Comparison of ENCODE assay signal across 9 cellular contexts in the genomic region with DNA sequence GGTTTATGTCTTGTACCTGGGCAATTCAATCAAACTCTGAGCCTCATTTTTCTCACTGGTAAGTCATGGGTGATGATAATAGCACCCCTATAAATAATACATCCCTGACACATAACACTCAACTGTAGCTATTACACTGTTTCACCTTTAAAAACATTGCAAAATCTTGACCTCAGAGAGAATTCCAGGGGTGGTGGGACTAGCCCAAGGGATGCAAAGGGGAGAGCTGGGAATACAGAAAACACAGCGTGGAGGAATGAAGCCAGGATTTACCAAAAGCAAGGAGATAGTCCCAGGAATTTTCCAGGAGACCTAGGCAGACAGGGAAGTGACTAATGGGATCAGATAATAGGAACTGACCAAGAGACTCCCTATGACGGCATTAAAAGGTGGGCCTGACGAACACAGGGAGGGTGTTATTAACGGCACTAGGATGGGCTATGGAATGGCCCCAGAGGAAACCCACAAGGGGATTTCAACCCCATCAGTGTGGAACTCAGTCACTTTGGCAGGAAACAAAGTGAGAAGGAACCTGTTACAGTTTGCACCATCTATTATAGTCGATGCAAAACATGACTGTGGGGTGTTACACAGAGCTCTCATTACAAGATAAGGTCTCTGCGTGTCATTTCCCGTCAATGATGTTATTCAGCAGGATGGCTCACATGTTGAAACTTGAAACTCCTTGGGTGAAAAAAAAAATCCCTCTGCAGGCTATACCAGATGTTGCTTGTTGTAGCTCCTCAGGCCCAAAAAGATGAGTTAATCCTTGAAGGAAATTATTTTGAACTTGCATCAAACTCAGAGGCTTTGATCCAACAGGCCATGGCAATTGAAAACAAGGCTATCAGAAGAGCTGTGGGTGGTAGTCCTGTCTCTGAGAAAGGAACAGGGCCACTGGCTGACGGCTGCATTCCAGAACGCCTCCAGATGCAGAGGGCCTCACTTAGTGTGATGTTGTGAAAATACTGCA. TPM values are rescaled to one million over a fixed set of nuclear protein-coding genes. Genes with fewer than 3 reads are reported as not detected.
DNase-seq lines count a peak whose midpoint lies in the region; ATAC-seq and TF ChIP-seq lines count a peak whose summit lies in the region.
"Had no signal": no experiment of that assay in that cellular context is flagged by ENCODE, and none has a peak within 500 bp of the region (broad histone marks: within the 10 kb centered on the region; RNA-seq: fewer than 3 reads in every experiment).

No MANE protein-coding gene starts in this region.

- peak; percentile 55 for DNase-seq in GM10248 (ENCODE audit: extremely low spot score)
- peak; percentile 92 for DNase-seq in brain microvascular endothelial cell
- DNase-seq in mucosa of gallbladder (ENCODE audit: low spot score) = peak; percentile 61
- DNase-seq in DMS79 (lab: John Stamatoyannopoulos, UW) = no peak
- no peak for DNase-seq in LoVo (ENCODE audit: low spot score)
- no peak for DNase-seq in activated naive CD4-positive, alpha-beta T cell treated with Interleukin-2 at 50 U/mL for 16 hours
- DNase-seq: right lobe of liver had no signal

- peak overlapping the region; percentile 88 for H3K27ac ChIP-seq in brain microvascular endothelial cell
- H3K27ac ChIP-seq: right lobe of liver had no signal

- H3K36me3 ChIP-seq in brain microvascular endothelial cell (replicated peaks) = no peaks in the 10 kb centered on the region
- H3K36me3 ChIP-seq: right lobe of liver had no signal

- H3K4me3 ChIP-seq in brain microvascular endothelial cell (ENCODE audit: low read depth, low read length) = no peak overlapping the region
- H3K4me3 ChIP-seq: right lobe of liver had no signal

- no peak for TF ChIP-seq CTCF in GM10248 (IDR thresholded peaks at IDR 0.05; ENCODE audit: control extremely low read depth, extremely low read depth, low read depth, missing control alignments)
- TF ChIP-seq CTCF in brain microvascular endothelial cell (IDR thresholded peaks at IDR 0.05; ENCODE audit: low read depth, low read length, missing control alignments) = peak; percentile 8

- CTCF ChIA-PET in GM10248 (lab: Yijun Ruan, JAX) = interaction anchor here (1.0 to 3.5 kb wide), 14 partner anchors 8 to 833 kb away, joined by 3 to 12 read pairs (median 4); no protein-coding TSS in a partner anchor

- POLR2A ChIA-PET in GM10248 (lab: Yijun Ruan, JAX) = interaction anchor here (0.6 to 1.5 kb wide), 6 partner anchors 16 to 759 kb away, joined by 3 to 8 read pairs (median 3); no protein-coding TSS in a partner anchor

- in situ Hi-C loops in brain microvascular endothelial cell (cut with HindIII; ENCODE audit: low pct_ligation_motif_present, low sequenced_read_pairs) = no loop called here

- ATAC-seq in GM21367 (IDR thresholded peaks at IDR 0.05; ENCODE audit: unreplicated experiment) (peak; percentile 70), HG03565 (IDR thresholded peaks at IDR 0.05; ENCODE audit: unreplicated experiment) (peak; percentile 74)

- no peaks in the 10 kb centered on the region for H3K27me3 ChIP-seq in brain microvascular endothelial cell (replicated peaks)
- H3K27me3 ChIP-seq: right lobe of liver had no signal

RNA-seq across cellular contexts. Expression of gene DRAM1, which starts 58.7 kb away (rescaled TPM):
- total RNA-seq in mucosa of gallbladder = 19.2 TPM

Comparison
In these comparisons a context has a peak if more than half of its experiments do, and no peak if none do; other contexts are left out.
1. DNase-seq: peak in GM10248 (single experiment), brain microvascular endothelial cell (single experiment) and mucosa of gallbladder (single experiment); none in DMS79 (single experiment), LoVo (single experiment) and activated naive CD4-positive, alpha-beta T cell treated with Interleukin-2 at 50 U/mL for 16 hours (single experiment).